In genomic region chr6:87472525-87473418, GRCh38 we compare ENCODE assay signal across 8 cellular contexts. TPM values are rescaled to one million over a fixed set of nuclear protein-coding genes. Genes with fewer than 3 reads are reported as not detected.
DNase-seq lines count a peak whose midpoint lies in the region; ATAC-seq and TF ChIP-seq lines count a peak whose summit lies in the region.

Gene SLC35A1, plus strand, starts transcription at chr6:87472974. Its CDS starts 30 bp downstream, at chr6:87473004.

- H3K9ac ChIP-seq in mucosa of stomach (ENCODE audit: low read length) = peak within 1 kb of the TSS; percentile 91

- peaks cover 3% of the 10 kb centered on the region for H3K27me3 Mint-ChIP-seq in activated T-cell treated with anti-CD3 and anti-CD28 coated beads, Interleukin-2, amount 50 U/mL, for 24 hours

- peaks cover 6% of the 10 kb centered on the region for H3K36me3 ChIP-seq in mucosa of stomach (ENCODE audit: control insufficient read depth, insufficient read depth, low read length)

- H3K4me3 Mint-ChIP-seq in activated T-cell treated with anti-CD3 and anti-CD28 coated beads, Interleukin-2, amount 50 U/mL, for 24 hours = peak within 1 kb of the TSS; percentile 92

- peaks cover 13% of the 10 kb centered on the region for H3K36me3 Mint-ChIP-seq in activated T-cell treated with anti-CD3 and anti-CD28 coated beads, Interleukin-2, amount 50 U/mL, for 24 hours (ENCODE audit: low read depth)

- TF ChIP-seq RAD21 in Ishikawa (IDR thresholded peaks at IDR 0.05; ENCODE audit: low read depth) = no peak

- H3K4me3 ChIP-seq in mucosa of stomach (ENCODE audit: low read length) = peak within 1 kb of the TSS; percentile 99

- peaks cover 14% of the 10 kb centered on the region for H3K4me1 ChIP-seq in mucosa of stomach (ENCODE audit: control insufficient read depth, insufficient read depth, low read length)

- peaks cover 34% of the 10 kb centered on the region for H3K4me1 Mint-ChIP-seq in activated T-cell treated with anti-CD3 and anti-CD28 coated beads, Interleukin-2, amount 50 U/mL, for 24 hours (ENCODE audit: low read depth)

- ATAC-seq in GM21619 (IDR thresholded peaks at IDR 0.05; ENCODE audit: unreplicated experiment) (peak; percentile 95), esophagus mucosa (peak; percentile 93)

- no peak for TF ChIP-seq EP300 in Ishikawa (IDR thresholded peaks at IDR 0.05; ENCODE audit: borderline replicate concordance)

- no peaks in the 10 kb centered on the region for H3K27me3 ChIP-seq in mucosa of stomach (ENCODE audit: control insufficient read depth, insufficient read depth, low read length)

- no peaks in the 10 kb centered on the region for H3K9me3 ChIP-seq in mucosa of stomach (ENCODE audit: control insufficient read depth, low read length)

- peak within 1 kb of the TSS; percentile 98 for H3K27ac Mint-ChIP-seq in activated T-cell treated with anti-CD3 and anti-CD28 coated beads, Interleukin-2, amount 50 U/mL, for 24 hours

- no peaks in the 10 kb centered on the region for H3K9me3 Mint-ChIP-seq in activated T-cell treated with anti-CD3 and anti-CD28 coated beads, Interleukin-2, amount 50 U/mL, for 24 hours

- DNase-seq in DMS53 (lab: John Stamatoyannopoulos, UW) = peak; percentile 86
- peak; percentile 82 for DNase-seq in OCI-M2 (lab: John Stamatoyannopoulos, UW; ENCODE audit: unreplicated experiment)
- DNase-seq in activated T-cell treated with anti-CD3 and anti-CD28 coated beads, Interleukin-2, amount 50 U/mL, for 24 hours = peak; percentile 95
- peak; percentile 90 for DNase-seq in stimulated activated CD8-positive, alpha-beta memory T cell treated with anti-CD3 and anti-CD28 coated beads, Interleukin-4, amount 100 ng/mL, for 48 hours

TF ChIP-seq in Ishikawa, 13 proteins besides CTCF, POLR2A, EP300 and RAD21:
- TF ChIP-seq TCF12 (IDR thresholded peaks at IDR 0.05; ENCODE audit: low read depth) = 0 out of 2 replicates have a peak, but pooled peaks have one; percentile 24
- TF ChIP-seq EGR1 (IDR thresholded peaks at IDR 0.05) = peak; percentile 70
- no peak for TF ChIP-seq ZBTB7A (IDR thresholded peaks at IDR 0.05; ENCODE audit: low read depth)
- TF ChIP-seq FOXM1 (IDR thresholded peaks at IDR 0.05; ENCODE audit: borderline replicate concordance, low read depth) = no peak
- peak; percentile 73 for TF ChIP-seq TAF1 (IDR thresholded peaks at IDR 0.05; ENCODE audit: low read depth)
- TF ChIP-seq CREB1 (IDR thresholded peaks at IDR 0.05; ENCODE audit: low read depth) = no peak
- TF ChIP-seq TEAD4 (IDR thresholded peaks at IDR 0.05) = no peak
- TF ChIP-seq MAX (IDR thresholded peaks at IDR 0.05) = peak; percentile 28; the same call in 1 of the 2 replicates
- no peak for TF ChIP-seq REST (IDR thresholded peaks at IDR 0.05; ENCODE audit: low read depth)
- no peak for TF ChIP-seq NFIC (IDR thresholded peaks at IDR 0.05)
- TF ChIP-seq CEBPB (IDR thresholded peaks at IDR 0.05) = no peak
- no peak for TF ChIP-seq USF1 (IDR thresholded peaks at IDR 0.05)
- peak; percentile 82 for TF ChIP-seq YY1 (IDR thresholded peaks at IDR 0.05; ENCODE audit: low read depth)

RNA-seq across cellular contexts. Expression of gene SLC35A1, which starts in this region (rescaled TPM):
- 6.5 TPM for total RNA-seq in esophagus mucosa

Comparison
In these comparisons a context has a peak if more than half of its experiments do, and no peak if none do; other contexts are left out.
1. Peak in every context shown above with its lines: DNase-seq, ATAC-seq and H3K4me3 ChIP-seq.